Comparison of ENCODE assay signal across 14 cellular contexts in the genomic region with DNA sequence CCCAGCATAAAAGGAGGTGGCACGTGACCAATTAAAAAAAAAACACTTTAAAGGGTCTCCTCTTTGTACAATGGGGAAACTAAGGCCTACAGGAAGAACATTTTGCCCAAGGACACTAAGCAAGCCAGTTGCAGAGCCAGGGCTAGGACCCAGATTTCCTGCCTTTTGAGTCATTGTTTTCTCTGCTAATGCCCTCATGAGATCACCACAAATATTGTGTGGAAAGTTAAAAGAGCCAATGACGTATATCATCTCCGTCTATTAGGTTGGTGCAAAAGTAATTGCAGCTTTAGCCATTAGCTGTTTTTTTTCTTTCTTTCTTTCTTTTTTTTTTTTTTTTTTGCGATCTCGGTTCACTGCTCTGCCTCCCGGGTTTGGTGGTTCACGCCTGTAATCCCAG. TPM values are rescaled to one million over a fixed set of nuclear protein-coding genes. Genes with fewer than 3 reads are reported as not detected.
DNase-seq lines count a peak whose midpoint lies in the region; TF ChIP-seq lines count a peak whose summit lies in the region.
"Had no signal": no experiment of that assay in that cellular context is flagged by ENCODE, and none has a peak within 500 bp of the region (broad histone marks: within the 10 kb centered on the region; RNA-seq: fewer than 3 reads in every experiment).

No MANE protein-coding gene starts in this region.

- H3K9me3 ChIP-seq in right atrium auricular region = no peaks in the 10 kb centered on the region
- H3K9me3 ChIP-seq: esophagus muscularis mucosa had no signal

- H3K4me3 ChIP-seq in fibroblast of the aortic adventitia (ENCODE audit: low read depth, low read length) (no peak overlapping the region), right atrium auricular region (no peak overlapping the region)
- H3K4me3 ChIP-seq: esophagus muscularis mucosa, lung, PC-9, skin epidermis had no signal

- peak; percentile 73 for DNase-seq in A172 (ENCODE audit: low spot score)
- DNase-seq in H4 (ENCODE audit: low spot score) = peak; percentile 24
- DNase-seq in amniotic stem cell (lab: John Stamatoyannopoulos, UW) = peak; percentile 66
- DNase-seq in fibroblast of the aortic adventitia (ENCODE audit: low read depth) = peak; percentile 76
- DNase-seq in ecto neural progenitor cell (ENCODE audit: low spot score) = no peak
- no peak for DNase-seq in right atrium auricular region (ENCODE audit: low spot score)
- no peak for DNase-seq in activated effector memory CD4-positive, alpha-beta T cell treated with Interleukin-2 at 50 U/mL for 16 hours
- no peak for DNase-seq in activated CD4-positive, alpha-beta T cell treated with anti-CD3 and anti-CD28 coated beads, Interleukin-2, amount 50 U/mL, for 48 hours
- DNase-seq: activated B cell treated with CpG ODN at 0.5 μM for 24 hours, DMS153, PC-9 had no signal

- no peaks in the 10 kb centered on the region for H3K36me3 ChIP-seq in right atrium auricular region
- H3K36me3 ChIP-seq: esophagus muscularis mucosa had no signal

- no peak overlapping the region for H3K27ac ChIP-seq in right atrium auricular region
- H3K27ac ChIP-seq: esophagus muscularis mucosa, PC-9, skin epidermis had no signal

- no peaks in the 10 kb centered on the region for H3K27me3 ChIP-seq in right atrium auricular region
- H3K27me3 ChIP-seq: esophagus muscularis mucosa had no signal

- no peak for TF ChIP-seq CTCF in fibroblast of the aortic adventitia (IDR thresholded peaks at IDR 0.05; ENCODE audit: insufficient read depth, low read length)
- TF ChIP-seq CTCF in right atrium auricular region (IDR thresholded peaks at IDR 0.05) = no peak

- no peaks in the 10 kb centered on the region for H3K4me1 ChIP-seq in right atrium auricular region
- H3K4me1 ChIP-seq: esophagus muscularis mucosa had no signal

RNA-seq across cellular contexts. Expression of a gene that starts 24.1 kb away (rescaled TPM):
- not detected in 2 replicates for total RNA-seq in A172 (2014; rRNA removed; shearing (Covaris generic))
- 0.04 and 0.29 TPM in 2 replicates for total RNA-seq in H4 (2014; rRNA removed; shearing (Covaris generic))
- total RNA-seq in fibroblast of the aortic adventitia (ENCODE audit: low replicate concordance) (23.1 and 30.0 TPM in 2 replicates), right atrium auricular region (10 to 100 TPM; 37.9 to 56.0 TPM)
- total RNA-seq: PC-9 had no signal

Comparison
In these comparisons a context has a peak if more than half of its experiments do, and no peak if none do; other contexts are left out.
1. DNase-seq: peak in A172 (single experiment), H4 (single experiment), amniotic stem cell (single experiment) and fibroblast of the aortic adventitia (single experiment); none in ecto neural progenitor cell (single experiment), right atrium auricular region (single experiment), activated effector memory CD4-positive, alpha-beta T cell treated with Interleukin-2 at 50 U/mL for 16 hours (single experiment) and activated CD4-positive, alpha-beta T cell treated with anti-CD3 and anti-CD28 coated beads, Interleukin-2, amount 50 U/mL, for 48 hours (0 of 2).
2. RNA of a gene that starts 24.1 kb away (total RNA-seq): 37.9 to 56.0 TPM in right atrium auricular region and 23.1 to 30.0 TPM in fibroblast of the aortic adventitia; 0.04 to 0.29 TPM in H4 and not detected in A172; every median in the first group is over 10 times any median in the second.